In the genomic region with DNA sequence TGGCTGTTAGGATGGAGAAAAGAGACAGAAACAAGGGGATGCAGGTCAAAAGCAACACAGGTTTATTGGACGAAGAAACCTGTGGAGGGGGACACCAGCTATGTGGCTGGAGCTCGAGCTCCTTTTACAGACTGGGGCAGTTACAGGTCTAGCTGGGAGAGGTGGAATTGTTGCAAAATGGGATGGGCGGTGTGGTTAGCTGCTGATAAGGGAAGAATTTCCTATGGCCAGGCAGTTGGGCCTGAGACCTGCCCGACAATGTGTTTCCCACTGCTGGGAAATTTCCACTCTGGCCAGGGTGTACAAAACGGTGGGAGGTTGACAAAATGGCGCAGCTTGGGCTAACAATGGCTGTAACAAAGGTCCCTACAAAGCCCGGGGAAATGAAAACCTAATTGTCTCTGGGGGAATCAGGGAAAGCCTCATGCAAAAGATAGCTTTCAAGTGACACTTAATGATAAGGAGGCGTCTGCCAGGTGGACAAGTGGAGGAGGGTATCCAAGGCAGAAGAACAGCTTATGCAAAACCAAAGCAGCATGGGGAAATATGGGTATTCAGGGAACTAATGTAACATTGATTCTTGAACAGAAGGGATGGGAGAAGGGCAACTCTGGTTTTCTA, we compare ENCODE assay signal across 1 cellular context.
A peak's percentile ranks its signal among the peaks of the same experiment; 100 is the strongest.
TF ChIP-seq lines count a peak whose summit lies in the region.

No MANE protein-coding gene starts in this region.

TF ChIP-seq in K562, 482 proteins besides CTCF, POLR2A, EP300 and RAD21 (continued from another document and continues in another):
- TF ChIP-seq FUS (optimal IDR thresholded peaks at IDR 0.05; ENCODE audit: low read depth, low read length) (no peak), HSF4 (CRISPR knock-in tag; IDR thresholded peaks at IDR 0.05; ENCODE audit: borderline replicate concordance) (peak; percentile 98), PML (IDR thresholded peaks at IDR 0.05; ENCODE audit: low read length) (0 out of 2 replicates have a peak, but pooled peaks have one; percentile 27), PTRF (tag; IDR thresholded peaks at IDR 0.05) (peak; percentile 97), ADNP (tag; IDR thresholded peaks at IDR 0.05) (0 out of 2 replicates have a peak, but pooled peaks have one; percentile 20), HDAC2 (IDR thresholded peaks at IDR 0.05) (peak; percentile 84), NCOA1 (IDR thresholded peaks at IDR 0.05; ENCODE audit: low read depth) (0 out of 2 replicates have a peak, but pooled peaks have one; percentile 59), YY1 (IDR thresholded peaks at IDR 0.05; ENCODE audit: borderline replicate concordance in 1 of 3, control insufficient read depth in 1 of 3, extremely low read depth in 1 of 3, insufficient read depth in 3 of 3, insufficient read length in 1 of 3, insufficient replicate concordance in 2 of 3, low read depth in 1 of 3, low read length in 2 of 3) (peak in 2 of 3 experiments; percentile 38 to 86), JUNB (CRISPR knock-in tag; conservative IDR thresholded peaks at IDR 0.05) (peak; percentile 22; the same call in 1 of the 2 replicates), RFX7 (CRISPR knock-in tag; IDR thresholded peaks at IDR 0.05) (peak; percentile 74; the same call in 1 of the 2 replicates), ZNF165 (CRISPR knock-in tag; IDR thresholded peaks at IDR 0.05; ENCODE audit: borderline replicate concordance) (peak; percentile 90; the same call in 1 of the 2 replicates), ZNF41 (CRISPR knock-in tag; conservative IDR thresholded peaks at IDR 0.05) (peak; percentile 97), ZNF445 (CRISPR knock-in tag; IDR thresholded peaks at IDR 0.05; ENCODE audit: low read depth) (peak; percentile 82), JUN (IDR thresholded peaks at IDR 0.05; ENCODE audit: borderline replicate concordance, low read depth, low read length) (no peak), JUN (CRISPR knock-in tag; IDR thresholded peaks at IDR 0.05; ENCODE audit: borderline replicate concordance) (no peak), MAFK (IDR thresholded peaks at IDR 0.05; ENCODE audit: low read length) (no peak), ZNF354B (CRISPR knock-in tag; IDR thresholded peaks at IDR 0.05) (peak; percentile 89), CEBPB (tag; IDR thresholded peaks at IDR 0.05) (peak; percentile 95), ARNT (IDR thresholded peaks at IDR 0.05) (0 out of 4 replicates have a peak, but pooled peaks of 1 of the 2 experiments have one; percentile 41), CREM (IDR thresholded peaks at IDR 0.05; ENCODE audit: low read depth) (peak; percentile 37; the same call in 1 of the 2 replicates), STAT5A (IDR thresholded peaks at IDR 0.05; ENCODE audit: borderline replicate concordance, low read length) (peak; percentile 12; the same call in 1 of the 2 replicates), MEIS2 (IDR thresholded peaks at IDR 0.05; ENCODE audit: partially characterized antibody) (peak; percentile 6), RHOXF2B (CRISPR knock-in tag; conservative IDR thresholded peaks at IDR 0.05) (peak; percentile 88; the same call in 1 of the 2 replicates), RBBP5 (IDR thresholded peaks at IDR 0.05; ENCODE audit: borderline replicate concordance, insufficient read depth, low read length, poor library complexity, severe bottlenecking) (peak; percentile 53), ZNF384 (IDR thresholded peaks at IDR 0.05; ENCODE audit: low read depth, low read length) (no peak), ZFPM2 (CRISPR knock-in tag; IDR thresholded peaks at IDR 0.05) (peak; percentile 45; the same call in 1 of the 2 replicates), ZNF583 (CRISPR knock-in tag; IDR thresholded peaks at IDR 0.05) (peak; percentile 99), POLR3G (IDR thresholded peaks at IDR 0.05; ENCODE audit: extremely low read depth, insufficient read length, insufficient replicate concordance) (no peak), CBFA2T3 (IDR thresholded peaks at IDR 0.05) (peak; percentile 84), ELF4 (CRISPR knock-in tag; IDR thresholded peaks at IDR 0.05) (peak; percentile 99), ERF (CRISPR knock-in tag; IDR thresholded peaks at IDR 0.05) (peak; percentile 95), MYBL2 (IDR thresholded peaks at IDR 0.05; ENCODE audit: low read depth) (peak; percentile 4; the same call in 1 of the 2 replicates), MYBL2 (CRISPR knock-in tag; IDR thresholded peaks at IDR 0.05; ENCODE audit: borderline replicate concordance) (no peak), PYGO2 (tag; IDR thresholded peaks at IDR 0.05) (peak; percentile 74; the same call in 1 of the 2 replicates), ZNF253 (CRISPR knock-in tag; conservative IDR thresholded peaks at IDR 0.05) (no peak)
- TF ChIP-seq, protein P1, sequence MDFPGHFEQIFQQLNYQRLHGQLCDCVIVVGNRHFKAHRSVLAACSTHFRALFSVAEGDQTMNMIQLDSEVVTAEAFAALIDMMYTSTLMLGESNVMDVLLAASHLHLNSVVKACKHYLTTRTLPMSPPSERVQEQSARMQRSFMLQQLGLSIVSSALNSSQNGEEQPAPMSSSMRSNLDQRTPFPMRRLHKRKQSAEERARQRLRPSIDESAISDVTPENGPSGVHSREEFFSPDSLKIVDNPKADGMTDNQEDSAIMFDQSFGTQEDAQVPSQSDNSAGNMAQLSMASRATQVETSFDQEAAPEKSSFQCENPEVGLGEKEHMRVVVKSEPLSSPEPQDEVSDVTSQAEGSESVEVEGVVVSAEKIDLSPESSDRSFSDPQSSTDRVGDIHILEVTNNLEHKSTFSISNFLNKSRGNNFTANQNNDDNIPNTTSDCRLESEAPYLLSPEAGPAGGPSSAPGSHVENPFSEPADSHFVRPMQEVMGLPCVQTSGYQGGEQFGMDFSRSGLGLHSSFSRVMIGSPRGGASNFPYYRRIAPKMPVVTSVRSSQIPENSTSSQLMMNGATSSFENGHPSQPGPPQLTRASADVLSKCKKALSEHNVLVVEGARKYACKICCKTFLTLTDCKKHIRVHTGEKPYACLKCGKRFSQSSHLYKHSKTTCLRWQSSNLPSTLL (IDR thresholded peaks at IDR 0.05) = no peak
- TF ChIP-seq, protein P2, sequence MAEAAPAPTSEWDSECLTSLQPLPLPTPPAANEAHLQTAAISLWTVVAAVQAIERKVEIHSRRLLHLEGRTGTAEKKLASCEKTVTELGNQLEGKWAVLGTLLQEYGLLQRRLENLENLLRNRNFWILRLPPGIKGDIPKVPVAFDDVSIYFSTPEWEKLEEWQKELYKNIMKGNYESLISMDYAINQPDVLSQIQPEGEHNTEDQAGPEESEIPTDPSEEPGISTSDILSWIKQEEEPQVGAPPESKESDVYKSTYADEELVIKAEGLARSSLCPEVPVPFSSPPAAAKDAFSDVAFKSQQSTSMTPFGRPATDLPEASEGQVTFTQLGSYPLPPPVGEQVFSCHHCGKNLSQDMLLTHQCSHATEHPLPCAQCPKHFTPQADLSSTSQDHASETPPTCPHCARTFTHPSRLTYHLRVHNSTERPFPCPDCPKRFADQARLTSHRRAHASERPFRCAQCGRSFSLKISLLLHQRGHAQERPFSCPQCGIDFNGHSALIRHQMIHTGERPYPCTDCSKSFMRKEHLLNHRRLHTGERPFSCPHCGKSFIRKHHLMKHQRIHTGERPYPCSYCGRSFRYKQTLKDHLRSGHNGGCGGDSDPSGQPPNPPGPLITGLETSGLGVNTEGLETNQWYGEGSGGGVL (CRISPR knock-in tag; IDR thresholded peaks at IDR 0.05) = peak; percentile 92
- TF ChIP-seq, protein P3, sequence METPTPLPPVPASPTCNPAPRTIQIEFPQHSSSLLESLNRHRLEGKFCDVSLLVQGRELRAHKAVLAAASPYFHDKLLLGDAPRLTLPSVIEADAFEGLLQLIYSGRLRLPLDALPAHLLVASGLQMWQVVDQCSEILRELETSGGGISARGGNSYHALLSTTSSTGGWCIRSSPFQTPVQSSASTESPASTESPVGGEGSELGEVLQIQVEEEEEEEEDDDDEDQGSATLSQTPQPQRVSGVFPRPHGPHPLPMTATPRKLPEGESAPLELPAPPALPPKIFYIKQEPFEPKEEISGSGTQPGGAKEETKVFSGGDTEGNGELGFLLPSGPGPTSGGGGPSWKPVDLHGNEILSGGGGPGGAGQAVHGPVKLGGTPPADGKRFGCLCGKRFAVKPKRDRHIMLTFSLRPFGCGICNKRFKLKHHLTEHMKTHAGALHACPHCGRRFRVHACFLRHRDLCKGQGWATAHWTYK (CRISPR knock-in tag; IDR thresholded peaks at IDR 0.05) = peak; percentile 98
- TF ChIP-seq, protein P4, sequence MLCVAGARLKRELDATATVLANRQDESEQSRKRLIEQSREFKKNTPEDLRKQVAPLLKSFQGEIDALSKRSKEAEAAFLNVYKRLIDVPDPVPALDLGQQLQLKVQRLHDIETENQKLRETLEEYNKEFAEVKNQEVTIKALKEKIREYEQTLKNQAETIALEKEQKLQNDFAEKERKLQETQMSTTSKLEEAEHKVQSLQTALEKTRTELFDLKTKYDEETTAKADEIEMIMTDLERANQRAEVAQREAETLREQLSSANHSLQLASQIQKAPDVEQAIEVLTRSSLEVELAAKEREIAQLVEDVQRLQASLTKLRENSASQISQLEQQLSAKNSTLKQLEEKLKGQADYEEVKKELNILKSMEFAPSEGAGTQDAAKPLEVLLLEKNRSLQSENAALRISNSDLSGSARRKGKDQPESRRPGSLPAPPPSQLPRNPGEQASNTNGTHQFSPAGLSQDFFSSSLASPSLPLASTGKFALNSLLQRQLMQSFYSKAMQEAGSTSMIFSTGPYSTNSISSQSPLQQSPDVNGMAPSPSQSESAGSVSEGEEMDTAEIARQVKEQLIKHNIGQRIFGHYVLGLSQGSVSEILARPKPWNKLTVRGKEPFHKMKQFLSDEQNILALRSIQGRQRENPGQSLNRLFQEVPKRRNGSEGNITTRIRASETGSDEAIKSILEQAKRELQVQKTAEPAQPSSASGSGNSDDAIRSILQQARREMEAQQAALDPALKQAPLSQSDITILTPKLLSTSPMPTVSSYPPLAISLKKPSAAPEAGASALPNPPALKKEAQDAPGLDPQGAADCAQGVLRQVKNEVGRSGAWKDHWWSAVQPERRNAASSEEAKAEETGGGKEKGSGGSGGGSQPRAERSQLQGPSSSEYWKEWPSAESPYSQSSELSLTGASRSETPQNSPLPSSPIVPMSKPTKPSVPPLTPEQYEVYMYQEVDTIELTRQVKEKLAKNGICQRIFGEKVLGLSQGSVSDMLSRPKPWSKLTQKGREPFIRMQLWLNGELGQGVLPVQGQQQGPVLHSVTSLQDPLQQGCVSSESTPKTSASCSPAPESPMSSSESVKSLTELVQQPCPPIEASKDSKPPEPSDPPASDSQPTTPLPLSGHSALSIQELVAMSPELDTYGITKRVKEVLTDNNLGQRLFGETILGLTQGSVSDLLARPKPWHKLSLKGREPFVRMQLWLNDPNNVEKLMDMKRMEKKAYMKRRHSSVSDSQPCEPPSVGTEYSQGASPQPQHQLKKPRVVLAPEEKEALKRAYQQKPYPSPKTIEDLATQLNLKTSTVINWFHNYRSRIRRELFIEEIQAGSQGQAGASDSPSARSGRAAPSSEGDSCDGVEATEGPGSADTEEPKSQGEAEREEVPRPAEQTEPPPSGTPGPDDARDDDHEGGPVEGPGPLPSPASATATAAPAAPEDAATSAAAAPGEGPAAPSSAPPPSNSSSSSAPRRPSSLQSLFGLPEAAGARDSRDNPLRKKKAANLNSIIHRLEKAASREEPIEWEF (CRISPR knock-in tag; IDR thresholded peaks at IDR 0.05) = peak; percentile 93
- TF ChIP-seq, protein P5, sequence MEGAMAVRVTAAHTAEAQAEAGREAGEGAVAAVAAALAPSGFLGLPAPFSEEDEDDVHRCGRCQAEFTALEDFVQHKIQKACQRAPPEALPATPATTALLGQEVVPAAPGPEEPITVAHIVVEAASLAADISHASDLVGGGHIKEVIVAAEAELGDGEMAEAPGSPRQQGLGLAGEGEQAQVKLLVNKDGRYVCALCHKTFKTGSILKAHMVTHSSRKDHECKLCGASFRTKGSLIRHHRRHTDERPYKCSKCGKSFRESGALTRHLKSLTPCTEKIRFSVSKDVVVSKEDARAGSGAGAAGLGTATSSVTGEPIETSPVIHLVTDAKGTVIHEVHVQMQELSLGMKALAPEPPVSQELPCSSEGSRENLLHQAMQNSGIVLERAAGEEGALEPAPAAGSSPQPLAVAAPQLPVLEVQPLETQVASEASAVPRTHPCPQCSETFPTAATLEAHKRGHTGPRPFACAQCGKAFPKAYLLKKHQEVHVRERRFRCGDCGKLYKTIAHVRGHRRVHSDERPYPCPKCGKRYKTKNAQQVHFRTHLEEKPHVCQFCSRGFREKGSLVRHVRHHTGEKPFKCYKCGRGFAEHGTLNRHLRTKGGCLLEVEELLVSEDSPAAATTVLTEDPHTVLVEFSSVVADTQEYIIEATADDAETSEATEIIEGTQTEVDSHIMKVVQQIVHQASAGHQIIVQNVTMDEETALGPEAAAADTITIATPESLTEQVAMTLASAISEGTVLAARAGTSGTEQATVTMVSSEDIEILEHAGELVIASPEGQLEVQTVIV (CRISPR knock-in tag; IDR thresholded peaks at IDR 0.05; ENCODE audit: borderline replicate concordance) = 0 out of 2 replicates have a peak, but pooled peaks have one; percentile 33
